14 cellular contexts compared by ENCODE assay signal in the genomic region with DNA sequence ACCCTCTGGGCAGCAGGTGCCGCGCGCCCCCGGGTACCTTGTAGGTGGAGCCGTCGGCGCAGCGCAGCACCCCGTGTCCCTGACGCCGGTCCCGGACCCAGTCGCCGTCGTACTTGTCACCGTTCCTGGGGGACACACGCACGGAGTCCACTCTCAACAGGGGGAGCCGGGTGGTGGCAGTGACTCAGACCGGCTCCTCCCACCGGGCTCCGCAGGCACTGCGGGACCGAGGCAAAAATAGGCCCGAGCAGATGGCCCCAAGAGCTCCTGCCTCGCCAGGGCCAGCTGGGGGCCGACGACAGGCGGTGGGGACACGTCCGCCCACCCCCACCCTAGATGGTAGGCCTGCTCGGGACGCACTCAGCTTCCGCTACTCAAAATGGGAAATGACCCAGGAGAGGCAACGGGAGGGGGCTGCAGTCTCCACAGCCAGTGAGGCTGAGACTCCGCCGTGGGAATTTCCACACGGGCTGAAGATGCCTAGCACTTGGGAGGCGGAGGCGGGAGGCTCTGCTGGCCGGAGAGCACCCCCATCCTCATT. TPM values are rescaled to one million over a fixed set of nuclear protein-coding genes. Genes with fewer than 3 reads are reported as not detected.
A peak's percentile ranks its signal among the peaks of the same experiment; 100 is the strongest.
DNase-seq lines count a peak whose midpoint lies in the region; TF ChIP-seq lines count a peak whose summit lies in the region.
"Had no signal": no experiment of that assay in that cellular context is flagged by ENCODE, and none has a peak within 500 bp of the region (broad histone marks: within the 10 kb centered on the region; RNA-seq: fewer than 3 reads in every experiment).

No MANE protein-coding gene starts in this region.

- H3K14ac ChIP-seq in neuronal stem cell (ENCODE audit: low read length) = peak overlapping the region; percentile 67

- H3K4me1 ChIP-seq in BE2C = peaks cover 6% of the 10 kb centered on the region; the same call in 1 of the 2 replicates
- H3K4me1 ChIP-seq in neuronal stem cell (ENCODE audit: control insufficient read depth in 2 of 2, insufficient read depth in 1 of 2, low read depth in 1 of 2, low read length in 2 of 2) = peaks cover 0 to 6% of the 10 kb centered on the region in 2 donors
- H3K4me1 ChIP-seq: psoas muscle had no signal

- peak overlapping the region; percentile 56 for H3K18ac ChIP-seq in neuronal stem cell (ENCODE audit: low read length)

- DNase-seq in BE2C (peak; percentile 51), CD14-positive monocyte (ENCODE audit: low spot score) (peak; percentile 35), neuronal stem cell (ENCODE audit: low spot score) (no peak), HK-2 (ENCODE audit: unreplicated experiment) (no peak), pons (ENCODE audit: low spot score) (no peak), HPDE6-E6E7 (ENCODE audit: extremely low spot score) (no peak)
- DNase-seq: activated gamma-delta T cell treated with Interleukin-2 at 50 U/mL for 16 hours, dermis blood vessel endothelial cell, DMS79 treated with DMSO at 0.1 percent for 48 hours, NCI-H187, NCI-H69, SW 1271 had no signal

- H4K8ac ChIP-seq in neuronal stem cell (ENCODE audit: low read depth, low read length) = peak overlapping the region; percentile 43

- H2AFZ ChIP-seq in neuronal stem cell (ENCODE audit: low read length) = no peak overlapping the region

- H3K4me1 Mint-ChIP-seq in CD14-positive monocyte = peaks cover under 1% of the 10 kb centered on the region

- peak overlapping the region; percentile 79 for H4K91ac ChIP-seq in neuronal stem cell (ENCODE audit: low read depth, low read length, poor library complexity)

- H3K79me1 ChIP-seq in neuronal stem cell (ENCODE audit: low read depth, low read length) = peaks cover 6% of the 10 kb centered on the region

- H3K4ac ChIP-seq in neuronal stem cell (ENCODE audit: low read length) = no peak overlapping the region

- peak overlapping the region; percentile 70 for H3K23ac ChIP-seq in neuronal stem cell (ENCODE audit: low read depth, low read length, poor library complexity)

- no peak overlapping the region for H2AK5ac ChIP-seq in neuronal stem cell (ENCODE audit: low read depth, low read length)

- no peak overlapping the region for H2BK12ac ChIP-seq in neuronal stem cell (ENCODE audit: low read length)

- H3K36me3 ChIP-seq in BE2C = no peaks in the 10 kb centered on the region
- H3K36me3 ChIP-seq in neuronal stem cell (replicated peaks in 1 of 2; ENCODE audit: control insufficient read depth in 2 of 2, insufficient read depth in 2 of 2, low read length in 2 of 2) = peaks cover 11 to 25% of the 10 kb centered on the region in 2 donors

- no peaks in the 10 kb centered on the region for H3K27me3 ChIP-seq in BE2C
- H3K27me3 ChIP-seq in neuronal stem cell (ENCODE audit: control insufficient read depth in 3 of 3, insufficient read depth in 3 of 3, low read depth in 1 of 3, low read length in 3 of 3) = no peaks in the 10 kb centered on the region

- intact Hi-C loops in CD14-positive monocyte (cut with micrococcal nuclease) = no loop called here

- H2BK120ac ChIP-seq in neuronal stem cell (ENCODE audit: low read depth, low read length) = no peak overlapping the region

- H3K4me3 ChIP-seq in BE2C (ENCODE audit: low read depth, low read length) (no peak overlapping the region), neuronal stem cell (ENCODE audit: low read length in 2 of 2) (no peak overlapping the region)
- H3K4me3 ChIP-seq: psoas muscle had no signal

- H2BK15ac ChIP-seq in neuronal stem cell (ENCODE audit: low read length) = no peak overlapping the region

- no peak overlapping the region for H3K4me3 Mint-ChIP-seq in CD14-positive monocyte

- peaks cover 0 to 3% (median 0%) of the 10 kb centered on the region in 3 donors for H3K27me3 Mint-ChIP-seq in CD14-positive monocyte (ENCODE audit: low read depth in 3 of 3)

- no peaks in the 10 kb centered on the region for H3K36me3 Mint-ChIP-seq in CD14-positive monocyte

- H3K4me2 ChIP-seq in neuronal stem cell (ENCODE audit: insufficient read depth, low read length, poor library complexity, severe bottlenecking) = no peak overlapping the region

- no peak overlapping the region for H3K27ac Mint-ChIP-seq in CD14-positive monocyte

- H2BK5ac ChIP-seq in neuronal stem cell (ENCODE audit: low read length) = peak overlapping the region; percentile 48

- no peaks in the 10 kb centered on the region for H3K9me3 Mint-ChIP-seq in CD14-positive monocyte

- no peak for TF ChIP-seq CTCF in BE2C (IDR thresholded peaks at IDR 0.05; ENCODE audit: low read depth, low read length)
- no peak for TF ChIP-seq CTCF in CD14-positive monocyte (IDR thresholded peaks at IDR 0.05)

- H3K9ac ChIP-seq in neuronal stem cell (ENCODE audit: low read depth, low read length, poor library complexity) = peak overlapping the region; percentile 76

- no CpG with 5 or more reads among the region's 41 CpGs for WGBS in neuronal stem cell (ENCODE audit: extremely low coverage in 2 of 2, insufficient read length in 2 of 2, insufficient replicate concordance in 1 of 2), 2 donors

- H3K9me3 ChIP-seq in BE2C (no peaks in the 10 kb centered on the region), neuronal stem cell (replicated peaks in 1 of 2; ENCODE audit: control insufficient read depth in 2 of 2, insufficient read depth in 1 of 2, low read depth in 1 of 2, low read length in 2 of 2) (no peaks in the 10 kb centered on the region)
- H3K9me3 ChIP-seq: psoas muscle had no signal

- H3K27ac ChIP-seq in cingulate gyrus (ENCODE audit: low read depth, low read length) (peak overlapping the region; percentile 60), neuronal stem cell (replicated peaks; ENCODE audit: low read length) (no peak overlapping the region)
- H3K27ac ChIP-seq: psoas muscle had no signal

RNA-seq across cellular contexts. Expression of a gene that starts 6.3 kb away (rescaled TPM):
- polyA plus RNA-seq in BE2C (2012; ENCODE audit: insufficient read depth, insufficient read length, low read depth) = 4.4 TPM
- 1 to 10 TPM; 1.5 to 1.7 TPM for polyA plus RNA-seq in CD14-positive monocyte
- polyA plus RNA-seq in neuronal stem cell (2013, experiment 1 of 2) = 7.1 TPM
- 7.9 TPM for polyA plus RNA-seq in neuronal stem cell (2013, experiment 2 of 2)

RNA-seq across cellular contexts. Expression of a gene that starts 6.6 kb away (rescaled TPM):
- polyA plus RNA-seq in BE2C (2012; ENCODE audit: insufficient read depth, insufficient read length, low read depth) = 113 TPM
- polyA plus RNA-seq in CD14-positive monocyte = 100 to 1,000 TPM; 193 to 235 TPM
- polyA plus RNA-seq in neuronal stem cell (2013, experiment 1 of 2) = 63.2 TPM
- 64.3 TPM for polyA plus RNA-seq in neuronal stem cell (2013, experiment 2 of 2)

RNA-seq across cellular contexts. Expression of a gene that starts 27.4 kb away (rescaled TPM):
- polyA plus RNA-seq in BE2C (2012; ENCODE audit: insufficient read depth, insufficient read length, low read depth) = 21.7 TPM
- polyA plus RNA-seq in CD14-positive monocyte = 10 to 100 TPM in 1 of 2 donors, 1 to 10 TPM in 1; 8.2 to 10.5 TPM
- polyA plus RNA-seq in neuronal stem cell (2013, experiment 1 of 2) = 12.4 TPM
- 12.5 TPM for polyA plus RNA-seq in neuronal stem cell (2013, experiment 2 of 2)

Comparison
In these comparisons a context has a peak if more than half of its experiments do, and no peak if none do; other contexts are left out.
1. DNase-seq: peak in BE2C (single experiment) and CD14-positive monocyte (single experiment); none in neuronal stem cell (single experiment), HK-2 (single experiment), pons (single experiment) and HPDE6-E6E7 (single experiment).